Comparison of ENCODE assay signal across 9 cellular contexts in genomic region chr9:41120696-41121095, GRCh38. TPM values are rescaled to one million over a fixed set of nuclear protein-coding genes. Genes with fewer than 3 reads are reported as not detected.
"Had no signal": no experiment of that assay in that cellular context is flagged by ENCODE, and none has a peak within 500 bp of the region (broad histone marks: within the 10 kb centered on the region; RNA-seq: fewer than 3 reads in every experiment).

No MANE protein-coding gene starts in this region.

RNA-seq across cellular contexts. Expression of gene FOXD4L6, which starts 7.8 kb away (rescaled TPM):
- total RNA-seq: PC-3, PC-9, Peyer's patch, Right ventricle myocardium inferior, Right ventricle myocardium superior, RPMI7951, SJSA1, SK-MEL-5 had no signal
- polyA plus RNA-seq: SK-N-SH had no signal
